In genomic region chr2:218395090-218395444, GRCh38 we compare ENCODE assay signal across 14 cellular contexts. TPM values are rescaled to one million over a fixed set of nuclear protein-coding genes. Genes with fewer than 3 reads are reported as not detected.
DNase-seq lines count a peak whose midpoint lies in the region; ATAC-seq and TF ChIP-seq lines count a peak whose summit lies in the region.
"Had no signal": no experiment of that assay in that cellular context is flagged by ENCODE, and none has a peak within 500 bp of the region (broad histone marks: within the 10 kb centered on the region; RNA-seq: fewer than 3 reads in every experiment).

No MANE protein-coding gene starts in this region.

- H3K4me1 ChIP-seq in heart right ventricle: peaks cover 0 to 48% (median 26%) of the 10 kb centered on the region in 9 donors
- H3K4me1 ChIP-seq in Panc1 (ENCODE audit: control insufficient read depth, insufficient read depth, low read length): peaks cover 24% of the 10 kb centered on the region
- peaks cover 8 to 40% (median 33%) of the 10 kb centered on the region in 4 donors for H3K4me1 ChIP-seq in transverse colon
- peaks cover 36% of the 10 kb centered on the region for H3K4me1 ChIP-seq in body of pancreas

- no peaks in the 10 kb centered on the region for H3K36me3 Mint-ChIP-seq in memory B cell

- TF ChIP-seq POLR2A in transverse colon (IDR thresholded peaks at IDR 0.05) (no peak), body of pancreas (IDR thresholded peaks at IDR 0.05) (no peak)

- H3K27ac Mint-ChIP-seq in memory B cell: no peak overlapping the region

- H3K27me3 ChIP-seq in heart right ventricle (no peaks in the 10 kb centered on the region), Panc1 (ENCODE audit: control insufficient read depth, insufficient read depth, low read length) (no peaks in the 10 kb centered on the region), transverse colon (no peaks in the 10 kb centered on the region), body of pancreas (no peaks in the 10 kb centered on the region)
- H3K27me3 ChIP-seq: uterus had no signal

- H3K9me3 Mint-ChIP-seq in memory B cell: no peaks in the 10 kb centered on the region
- H3K9me3 Mint-ChIP-seq: activated T-cell treated with anti-CD3 and anti-CD28 coated beads, Interleukin-2, amount 50 U/mL, for 4 hours had no signal

- DNase-seq in heart right ventricle (no peak), left ventricle myocardium superior (no peak), Panc1 (ENCODE audit: low read depth, low spot score) (no peak), memory B cell (ENCODE audit: low spot score in 2 of 2) (no peak), transverse colon (no peak), NCI-H446 treated with DMSO at 0.1 percent for 48 hours (lab: John Stamatoyannopoulos, UW) (no peak), body of pancreas (no peak), globus pallidus (ENCODE audit: low spot score) (no peak)
- DNase-seq: activated T-cell treated with anti-CD3 and anti-CD28 coated beads, Interleukin-2, amount 50 U/mL, for 4 hours; caudate nucleus; NCI-H1048; NCI-H226 had no signal

- H3K4me3 ChIP-seq in heart right ventricle: peak overlapping the region in 1 of 10 donors; percentile 93
- H3K4me3 ChIP-seq in Panc1 (ENCODE audit: low read depth in 2 of 2, low read length in 2 of 2): peak overlapping the region in 1 of 2 experiments; percentile 72; a peak in 1 of 4 replicates
- no peak overlapping the region for H3K4me3 ChIP-seq in transverse colon
- H3K4me3 ChIP-seq in body of pancreas: no peak overlapping the region

- WGBS in heart right ventricle, 2 donors: 78 to 83% methylated on average over 6 of the region's 6 CpGs
- 73% methylated on average over 6 of the region's 6 CpGs; no CpG with 5 or more reads in 1 of the 2 donors for WGBS in transverse colon (ENCODE audit: low coverage in 1 of 2), 2 donors
- WGBS in body of pancreas, 2 donors: 80 to 84% methylated on average over 6 of the region's 6 CpGs

- CTCF ChIA-PET in Panc1 (lab: Charles Lee): no interaction called here

- in situ Hi-C loops in Panc1 (cut with HindIII; ENCODE audit: low pct_unique_long_range_greater_than_20kb, low sequenced_read_pairs): no loop called here
- in situ Hi-C loops in transverse colon (cut with MboI; ENCODE audit: low pct_ligation_motif_present in 1 of 4, low pct_unique_long_range_greater_than_20kb in 1 of 4, low sequenced_read_pairs in 3 of 4): loop anchor here in 3 of 4 donors (10.0 to 25.0 kb wide), 3 partner anchors 100 to 208 kb away; partner anchors contain the start of gene TMBIM1 (in 3 of the 3)

- H3K36me3 ChIP-seq in heart right ventricle (peaks cover 0 to 37% (median 0%) of the 10 kb centered on the region in 9 donors), Panc1 (ENCODE audit: control insufficient read depth, insufficient read depth, low read length) (no peaks in the 10 kb centered on the region; the same call in 1 of the 2 replicates), transverse colon (no peaks in the 10 kb centered on the region), body of pancreas (replicated peaks in 1 of 2; ENCODE audit: insufficient read depth in 1 of 2, low read depth in 2 of 2) (no peaks in the 10 kb centered on the region)
- H3K36me3 ChIP-seq: uterus had no signal

- TF ChIP-seq CTCF in heart right ventricle (IDR thresholded peaks at IDR 0.05): no peak
- no peak for TF ChIP-seq CTCF in Panc1 (IDR thresholded peaks at IDR 0.05)
- no peak for TF ChIP-seq CTCF in transverse colon (IDR thresholded peaks at IDR 0.05)
- no peak for TF ChIP-seq CTCF in body of pancreas (IDR thresholded peaks at IDR 0.05)

- TF ChIP-seq EP300 in transverse colon (IDR thresholded peaks at IDR 0.05; ENCODE audit: low read depth): no peak

- H3K4me1 Mint-ChIP-seq in memory B cell: peaks cover 25% of the 10 kb centered on the region

- POLR2A ChIA-PET in Panc1 (lab: Charles Lee): no interaction called here

- no peaks in the 10 kb centered on the region for H3K9me3 ChIP-seq in heart right ventricle
- no peaks in the 10 kb centered on the region for H3K9me3 ChIP-seq in Panc1 (ENCODE audit: control insufficient read depth, insufficient read depth, low read depth, low read length)
- no peaks in the 10 kb centered on the region for H3K9me3 ChIP-seq in transverse colon
- no peaks in the 10 kb centered on the region for H3K9me3 ChIP-seq in body of pancreas
- H3K9me3 ChIP-seq: uterus had no signal

- BruUV-seq in Panc1 (replicated peaks; lab: Mats Ljungman, UMichigan): no TSS peak

- H3K4me3 Mint-ChIP-seq in memory B cell: peak overlapping the region; percentile 17

- peak overlapping the region in 7 of 10 donors; percentile 99 to 100 (median 100) for H3K27ac ChIP-seq in heart right ventricle
- peak overlapping the region; percentile 99 for H3K27ac ChIP-seq in Panc1 (ENCODE audit: low read length)
- H3K27ac ChIP-seq in transverse colon: peak overlapping the region; percentile 99 to 100 (median 100)
- H3K27ac ChIP-seq in body of pancreas: peak overlapping the region in 1 of 4 donors; percentile 100

- intact Hi-C loops in heart right ventricle (cut with DNase I) (loop anchor here in 9 of 10 donors (2.0 to 10.0 kb wide), 7 partner anchors 90 to 172 kb away; partner anchors contain the start of genes AAMP (in 6 of the 9), PNKD (in 6 of the 9), TMBIM1 (in 4 of the 9) and CNOT9 (in 1 of the 9)), left ventricle myocardium superior (cut with micrococcal nuclease) (no loop called here), Panc1 (cut with micrococcal nuclease; ENCODE audit: unreplicated experiment) (no loop called here), transverse colon (cut with DNase I; ENCODE audit: low total_unique reads) (loop anchor here (2.0 kb wide), 1 partner anchor 98 kb away; no protein-coding TSS in a partner anchor), body of pancreas (cut with DNase I) (no loop called here)

- no peaks in the 10 kb centered on the region for H3K27me3 Mint-ChIP-seq in memory B cell

- ATAC-seq in heart right ventricle: no peak
- no peak for ATAC-seq in left ventricle myocardium superior
- ATAC-seq in Panc1: no peak
- ATAC-seq in memory B cell (ENCODE audit: low read depth): no peak
- ATAC-seq in body of pancreas: no peak

RNA-seq across cellular contexts. Expression of gene CTDSP1, which starts 4.6 kb away (rescaled TPM):
- total RNA-seq in heart right ventricle: 100 to 1,000 TPM in 2 of 10 donors, 10 to 100 TPM in 8; 77.9 to 118 (median 89.5) TPM
- polyA plus RNA-seq in heart right ventricle: 10 to 100 TPM; 84.2 to 95.0 TPM
- total RNA-seq in left ventricle myocardium superior: 113 TPM
- 128 TPM for total RNA-seq in Panc1 (2021; ENCODE audit: unreplicated experiment)
- 124 TPM for polyA plus RNA-seq in Panc1 (2012; ENCODE audit: insufficient read length)
- 100 to 1,000 TPM; 132 to 197 (median 173) TPM for total RNA-seq in transverse colon
- total RNA-seq in body of pancreas: 10 to 100 TPM; 67.2 to 98.9 TPM

RNA-seq across cellular contexts. Expression of gene SLC11A1, which starts 13.0 kb away (rescaled TPM):
- total RNA-seq in heart right ventricle (1 to 10 TPM in 9 of 10 donors, under 1 TPM in 1; 0.64 to 9.1 (median 4.0) TPM), left ventricle myocardium superior (4.5 TPM), Panc1 (2021; ENCODE audit: unreplicated experiment) (0.31 TPM), transverse colon (1 to 10 TPM; 2.6 to 8.4 (median 6.3) TPM), body of pancreas (1 to 10 TPM; 3.0 to 7.3 TPM)
- 1 to 10 TPM; 4.5 to 8.0 TPM for polyA plus RNA-seq in heart right ventricle
- polyA plus RNA-seq in Panc1 (2012; ENCODE audit: insufficient read length): 0.62 TPM

RNA-seq across cellular contexts. Expression of gene VIL1, which starts 23.9 kb away (rescaled TPM):
- total RNA-seq in heart right ventricle (not detected), left ventricle myocardium superior (not detected), Panc1 (2021; ENCODE audit: unreplicated experiment) (0.18 TPM), transverse colon (100 to 1,000 TPM; 177 to 541 (median 285) TPM), body of pancreas (10 to 100 TPM; 15.3 to 15.8 TPM)
- under 1 TPM in 1 of 2 donors, not detected in 1; 0.06 TPM for polyA plus RNA-seq in heart right ventricle
- 0.07 TPM for polyA plus RNA-seq in Panc1 (2012; ENCODE audit: insufficient read length)
- total RNA-seq: skeletal muscle tissue had no signal

RNA-seq across cellular contexts. Expression of gene CATIP, which starts 38.4 kb away (rescaled TPM):
- not detected for total RNA-seq in heart right ventricle
- under 1 TPM in 1 of 2 donors, not detected in 1; 0.04 TPM for polyA plus RNA-seq in heart right ventricle
- not detected for total RNA-seq in left ventricle myocardium superior
- total RNA-seq in Panc1 (2021; ENCODE audit: unreplicated experiment): 0.18 TPM
- polyA plus RNA-seq in Panc1 (2012; ENCODE audit: insufficient read length): 0.55 TPM
- not detected for total RNA-seq in transverse colon
- total RNA-seq in body of pancreas: under 1 TPM; 0.33 to 0.52 TPM
- total RNA-seq: activated T-cell treated with anti-CD3 and anti-CD28 coated beads, Interleukin-2, amount 50 U/mL, for 4 hours; skeletal muscle tissue had no signal

Comparison
In these comparisons a context has a peak if more than half of its experiments do, and no peak if none do; other contexts are left out.
1. intact Hi-C loops: an anchor here in heart right ventricle (2.0 to 10.0 kb wide) and transverse colon (2.0 kb wide); none called in left ventricle myocardium superior, Panc1 and body of pancreas.
2. RNA of gene VIL1, which starts 23.9 kb away (total RNA-seq): 177 to 541 TPM in transverse colon and 15.3 to 15.8 TPM in body of pancreas; 0.18 TPM in Panc1 (single experiment), not detected in heart right ventricle and not detected in left ventricle myocardium superior (single experiment); every median in the first group is over 10 times any median in the second.